10 cellular contexts compared by ENCODE assay signal in genomic region chr13:46170268-46170667, GRCh38. TPM values are rescaled to one million over a fixed set of nuclear protein-coding genes. Genes with fewer than 3 reads are reported as not detected.
DNase-seq lines count a peak whose midpoint lies in the region; ATAC-seq and TF ChIP-seq lines count a peak whose summit lies in the region.
"Had no signal": no experiment of that assay in that cellular context is flagged by ENCODE, and none has a peak within 500 bp of the region (broad histone marks: within the 10 kb centered on the region; RNA-seq: fewer than 3 reads in every experiment).

No MANE protein-coding gene starts in this region.

- H3K9me2 ChIP-seq in SU-DHL-6 (replicated peaks; ENCODE audit: insufficient read depth, low read length), result no peaks in the 10 kb centered on the region

- no peaks in the 10 kb centered on the region for H3K27me3 Mint-ChIP-seq in activated naive CD4-positive, alpha-beta T cell treated with anti-CD3 and anti-CD28 coated beads for 36 hours (ENCODE audit: low read depth)
- H3K27me3 Mint-ChIP-seq in dendritic cell treated with granulocyte-macrophage colony-stimulating factor and Interleukin-4, amounts not matched to agents 40 ng/mL and 50 ng/mL, for 4 days, result no peaks in the 10 kb centered on the region
- H3K27me3 Mint-ChIP-seq in stimulated activated memory B cell treated with anti-CD40 and anti-IgM and Interleukin-4, amounts not matched to agents 10 μg/mL and 1 μg/mL and 100 μg/mL, for 72 hours, result no peaks in the 10 kb centered on the region

- DNase-seq in activated naive CD4-positive, alpha-beta T cell treated with anti-CD3 and anti-CD28 coated beads for 36 hours, result no peak
- DNase-seq in activated naive CD4-positive, alpha-beta T cell treated with anti-CD3 and anti-CD28 coated beads, Interleukin-2, amount 50 U/mL, for 16 hours, result no peak
- no peak for DNase-seq in NCI-H2029 (lab: John Stamatoyannopoulos, UW)
- DNase-seq in MG63, result no peak
- DNase-seq in NK-92 treated with Interleukin-12 subunit alpha and Interleukin-12 subunit beta, amount 100 ng/mL, for 24 hours (lab: John Stamatoyannopoulos, UW), result no peak
- DNase-seq: NCI-H1417, occipital lobe had no signal

- no peaks in the 10 kb centered on the region for H3K27me3 ChIP-seq in SU-DHL-6 (ENCODE audit: low read length)
- H3K27me3 ChIP-seq in MG63, result no peaks in the 10 kb centered on the region; the same call in 1 of the 2 replicates

- H3K9me3 ChIP-seq in SU-DHL-6 (ENCODE audit: insufficient read depth, low read length), result no peaks in the 10 kb centered on the region
- H3K9me3 ChIP-seq in MG63, result no peaks in the 10 kb centered on the region

- H3K4me3 ChIP-seq in SU-DHL-6 (ENCODE audit: insufficient read depth, low read length, poor library complexity, severe bottlenecking) (peak overlapping the region; percentile 35), MG63 (no peak overlapping the region)

- peaks cover 97% of the 10 kb centered on the region for H3K79me2 ChIP-seq in SU-DHL-6 (ENCODE audit: insufficient read depth, low read length)

- H3K9me3 Mint-ChIP-seq in activated naive CD4-positive, alpha-beta T cell treated with anti-CD3 and anti-CD28 coated beads for 36 hours, result peaks cover 4% of the 10 kb centered on the region
- no peaks in the 10 kb centered on the region for H3K9me3 Mint-ChIP-seq in dendritic cell treated with granulocyte-macrophage colony-stimulating factor and Interleukin-4, amounts not matched to agents 40 ng/mL and 50 ng/mL, for 4 days
- H3K9me3 Mint-ChIP-seq in stimulated activated memory B cell treated with anti-CD40 and anti-IgM and Interleukin-4, amounts not matched to agents 10 μg/mL and 1 μg/mL and 100 μg/mL, for 72 hours, result no peaks in the 10 kb centered on the region

- no peak for TF ChIP-seq CTCF in SU-DHL-6 (IDR thresholded peaks at IDR 0.05; ENCODE audit: insufficient read depth, low read length, poor library complexity, severe bottlenecking)

- CTCF ChIA-PET in activated naive CD4-positive, alpha-beta T cell treated with anti-CD3 and anti-CD28 coated beads for 36 hours (lab: Charles Lee), result interaction anchor here (1.2 to 11.2 kb wide), 7 partner anchors 9 to 151 kb away, joined by 3 to 106 read pairs (median 3); partner anchors contain the start of gene LCP1

- peak overlapping the region; percentile 98 for H3K4me2 ChIP-seq in SU-DHL-6 (ENCODE audit: low read depth, low read length, poor library complexity, severe bottlenecking)

- peak overlapping the region; percentile 90 for H3K9ac ChIP-seq in SU-DHL-6 (ENCODE audit: low read length)

- peak overlapping the region; percentile 67 for H3K4me3 Mint-ChIP-seq in activated naive CD4-positive, alpha-beta T cell treated with anti-CD3 and anti-CD28 coated beads for 36 hours
- no peak overlapping the region for H3K4me3 Mint-ChIP-seq in dendritic cell treated with granulocyte-macrophage colony-stimulating factor and Interleukin-4, amounts not matched to agents 40 ng/mL and 50 ng/mL, for 4 days
- peak overlapping the region; percentile 82 for H3K4me3 Mint-ChIP-seq in stimulated activated memory B cell treated with anti-CD40 and anti-IgM and Interleukin-4, amounts not matched to agents 10 μg/mL and 1 μg/mL and 100 μg/mL, for 72 hours

- peak overlapping the region; percentile 94 for H3K27ac Mint-ChIP-seq in activated naive CD4-positive, alpha-beta T cell treated with anti-CD3 and anti-CD28 coated beads for 36 hours
- peak overlapping the region; percentile 86 for H3K27ac Mint-ChIP-seq in dendritic cell treated with granulocyte-macrophage colony-stimulating factor and Interleukin-4, amounts not matched to agents 40 ng/mL and 50 ng/mL, for 4 days
- peak overlapping the region; percentile 92 for H3K27ac Mint-ChIP-seq in stimulated activated memory B cell treated with anti-CD40 and anti-IgM and Interleukin-4, amounts not matched to agents 10 μg/mL and 1 μg/mL and 100 μg/mL, for 72 hours

- peaks cover 54% of the 10 kb centered on the region for H4K20me1 ChIP-seq in SU-DHL-6 (ENCODE audit: low read depth, low read length)

- H3K36me3 Mint-ChIP-seq in activated naive CD4-positive, alpha-beta T cell treated with anti-CD3 and anti-CD28 coated beads for 36 hours (ENCODE audit: low read depth), result peaks cover 53% of the 10 kb centered on the region
- peaks cover 71% of the 10 kb centered on the region for H3K36me3 Mint-ChIP-seq in dendritic cell treated with granulocyte-macrophage colony-stimulating factor and Interleukin-4, amounts not matched to agents 40 ng/mL and 50 ng/mL, for 4 days (ENCODE audit: low read depth)
- peaks cover 75% of the 10 kb centered on the region for H3K36me3 Mint-ChIP-seq in stimulated activated memory B cell treated with anti-CD40 and anti-IgM and Interleukin-4, amounts not matched to agents 10 μg/mL and 1 μg/mL and 100 μg/mL, for 72 hours

- H3K27ac ChIP-seq in SU-DHL-6 (ENCODE audit: low read depth, low read length), result peak overlapping the region; percentile 99

- H3K36me3 ChIP-seq in SU-DHL-6 (ENCODE audit: low read length) (peaks cover 13% of the 10 kb centered on the region), MG63 (no peaks in the 10 kb centered on the region)

- intact Hi-C loops in activated naive CD4-positive, alpha-beta T cell treated with anti-CD3 and anti-CD28 coated beads for 36 hours (cut with micrococcal nuclease), result loop anchor here (10.0 kb wide), 2 partner anchors 425 to 1985 kb away; no protein-coding TSS in a partner anchor
- intact Hi-C loops in dendritic cell treated with granulocyte-macrophage colony-stimulating factor and Interleukin-4, amounts not matched to agents 40 ng/mL and 50 ng/mL, for 4 days (cut with micrococcal nuclease), result no loop called here

- peaks cover 97% of the 10 kb centered on the region for H3F3A ChIP-seq in SU-DHL-6 (ENCODE audit: insufficient read depth)

- H2AFZ ChIP-seq in SU-DHL-6 (ENCODE audit: low read depth, low read length, severe bottlenecking), result no peak overlapping the region

- no peak for ATAC-seq in stimulated activated memory B cell treated with anti-CD40 and anti-IgM and Interleukin-4, amounts not matched to agents 10 μg/mL and 1 μg/mL and 100 μg/mL, for 72 hours

- H3K4me1 Mint-ChIP-seq in activated naive CD4-positive, alpha-beta T cell treated with anti-CD3 and anti-CD28 coated beads for 36 hours (ENCODE audit: low read depth), result peaks cover 96% of the 10 kb centered on the region
- H3K4me1 Mint-ChIP-seq in dendritic cell treated with granulocyte-macrophage colony-stimulating factor and Interleukin-4, amounts not matched to agents 40 ng/mL and 50 ng/mL, for 4 days (ENCODE audit: low read depth), result peaks cover 90% of the 10 kb centered on the region
- peaks cover 96% of the 10 kb centered on the region for H3K4me1 Mint-ChIP-seq in stimulated activated memory B cell treated with anti-CD40 and anti-IgM and Interleukin-4, amounts not matched to agents 10 μg/mL and 1 μg/mL and 100 μg/mL, for 72 hours

RNA-seq across cellular contexts. Expression of gene LCP1, which starts 11.7 kb away (rescaled TPM):
- total RNA-seq in activated naive CD4-positive, alpha-beta T cell treated with anti-CD3 and anti-CD28 coated beads for 36 hours, result 1,000 to 10,000 TPM; 1,008 to 1,043 TPM
- total RNA-seq in MG63 (2014; rRNA removed; shearing (Covaris generic); ENCODE audit: low replicate concordance), result 0.57 and 0.63 TPM in 2 replicates

RNA-seq across cellular contexts. Expression of gene LRRC63, which starts 41.5 kb away (rescaled TPM):
- under 1 TPM; 0.24 to 0.32 TPM for total RNA-seq in activated naive CD4-positive, alpha-beta T cell treated with anti-CD3 and anti-CD28 coated beads for 36 hours
- 0.16 TPM in 1 of 2 replicates, not detected in the other for total RNA-seq in MG63 (2014; rRNA removed; shearing (Covaris generic); ENCODE audit: low replicate concordance)

Comparison
In these comparisons a context has a peak if more than half of its experiments do, and no peak if none do; other contexts are left out.
1. RNA of gene LCP1, which starts 11.7 kb away (total RNA-seq): 1,008 to 1,043 TPM in activated naive CD4-positive, alpha-beta T cell treated with anti-CD3 and anti-CD28 coated beads for 36 hours; 0.57 to 0.63 TPM in MG63; every median in the first group is over 100 times any median in the second.
2. Peak in every context shown above with its lines, with median percentiles within 50 percentile points of each other: H3K27ac Mint-ChIP-seq.